28 cellular contexts compared by ENCODE assay signal in the genomic region with DNA sequence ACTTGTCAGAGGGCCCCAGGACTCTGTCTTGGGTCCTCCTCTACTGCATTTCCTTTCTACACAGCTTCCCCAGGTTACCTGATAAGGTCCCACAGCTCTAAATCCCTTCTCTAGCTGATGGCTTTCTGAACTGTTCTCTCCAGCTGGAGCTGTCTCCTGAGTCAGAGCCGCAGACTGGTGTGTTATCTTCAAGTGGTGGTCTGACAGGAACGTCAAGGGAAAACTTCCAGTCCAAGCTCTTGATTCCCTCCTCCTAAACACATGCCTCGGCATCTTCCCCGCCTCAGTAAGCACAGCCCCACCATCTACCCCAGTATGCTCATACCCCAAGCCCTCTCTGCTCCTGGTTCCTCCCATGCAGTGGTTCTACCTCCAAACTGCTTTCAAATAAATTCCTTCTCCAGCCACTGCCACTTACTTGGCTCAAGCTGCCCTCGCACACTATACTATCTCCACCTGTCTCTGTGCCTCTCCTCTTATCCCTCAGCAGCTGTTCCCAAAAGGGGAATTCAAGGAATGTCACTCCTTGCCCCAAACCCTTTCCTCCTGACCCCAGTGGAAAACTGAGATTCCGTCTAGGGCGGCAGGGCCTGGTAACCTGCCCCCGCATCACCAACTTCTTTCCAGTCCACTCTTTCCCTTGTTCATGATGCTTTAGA. TPM values are rescaled to one million over a fixed set of nuclear protein-coding genes. Genes with fewer than 3 reads are reported as not detected.
A peak's percentile ranks its signal among the peaks of the same experiment; 100 is the strongest.
DNase-seq lines count a peak whose midpoint lies in the region; FAIRE-seq and TF ChIP-seq lines count a peak whose summit lies in the region.
"Had no signal": no experiment of that assay in that cellular context is flagged by ENCODE, and none has a peak within 500 bp of the region (broad histone marks: within the 10 kb centered on the region; RNA-seq: fewer than 3 reads in every experiment).

No MANE protein-coding gene starts in this region.

- H3K27ac Mint-ChIP-seq in Caco-2 (ENCODE audit: unreplicated experiment), result peak overlapping the region; percentile 60
- H3K27ac Mint-ChIP-seq: mesothelial cell of epicardium; natural killer cell; T-helper 1 cell treated with Interleukin-12 subunit alpha and Interleukin-12 subunit beta and Interleukin-4 antibody, amounts not matched to agents 30 μg/mL and 1 μg/mL, for 36 hours had no signal

- H3K9me3 ChIP-seq in Caco-2, result no peaks in the 10 kb centered on the region
- H3K9me3 ChIP-seq in SJCRH30 (replicated peaks), result no peaks in the 10 kb centered on the region
- H3K9me3 ChIP-seq in neutrophil, result peaks cover 10% of the 10 kb centered on the region
- H3K9me3 ChIP-seq: right lobe of liver, tibial artery had no signal

- CTCF ChIA-PET in Caco-2 (lab: Charles Lee), result no interaction called here

- H3K9me3 Mint-ChIP-seq in Caco-2 (ENCODE audit: unreplicated experiment), result no peaks in the 10 kb centered on the region
- H3K9me3 Mint-ChIP-seq: activated T-cell treated with anti-CD3 and anti-CD28 coated beads, Interleukin-2, amount 50 U/mL, for 4 hours; mesothelial cell of epicardium; natural killer cell; stimulated activated naive CD8-positive, alpha-beta T cell treated with anti-CD3 and anti-CD28 coated beads, Interleukin-15, amount 100 ng/mL, for 72 hours; T-helper 1 cell treated with Interleukin-12 subunit alpha and Interleukin-12 subunit beta and Interleukin-4 antibody, amounts not matched to agents 30 μg/mL and 1 μg/mL, for 36 hours had no signal

- peak overlapping the region; percentile 23 for H3K4me3 Mint-ChIP-seq in Caco-2 (ENCODE audit: unreplicated experiment)
- H3K4me3 Mint-ChIP-seq: activated T-cell treated with anti-CD3 and anti-CD28 coated beads, Interleukin-2, amount 50 U/mL, for 4 hours; mesothelial cell of epicardium; natural killer cell; stimulated activated naive CD8-positive, alpha-beta T cell treated with anti-CD3 and anti-CD28 coated beads, Interleukin-15, amount 100 ng/mL, for 72 hours; T-helper 1 cell treated with Interleukin-12 subunit alpha and Interleukin-12 subunit beta and Interleukin-4 antibody, amounts not matched to agents 30 μg/mL and 1 μg/mL, for 36 hours had no signal

- TF ChIP-seq CTCF in Caco-2 (IDR thresholded peaks at IDR 0.05; ENCODE audit: insufficient read depth in 1 of 2, low read depth in 1 of 2, low read length in 1 of 2, severe bottlenecking in 1 of 2, unreplicated experiment in 1 of 2) (no peak), fibroblast of the aortic adventitia (IDR thresholded peaks at IDR 0.05; ENCODE audit: insufficient read depth, low read length) (no peak), neutrophil (IDR thresholded peaks at IDR 0.05) (no peak)

- TF ChIP-seq POLR2A in H54 (IDR thresholded peaks at IDR 0.05; ENCODE audit: low read depth, low read length), result no peak

- no peaks in the 10 kb centered on the region for H3K27me3 Mint-ChIP-seq in Caco-2 (ENCODE audit: insufficient read depth, unreplicated experiment)

- H3K4me1 ChIP-seq in Caco-2, result peaks cover 47% of the 10 kb centered on the region
- H3K4me1 ChIP-seq in SJCRH30, result peaks cover 20% of the 10 kb centered on the region
- H3K4me1 ChIP-seq in neutrophil (ENCODE audit: control insufficient read depth in 1 of 2, insufficient read depth in 1 of 2, low read depth in 1 of 2, low read length in 1 of 2), result peaks cover 19 to 21% of the 10 kb centered on the region in 2 experiments

- no peak for DNase-seq in Caco-2
- peak; percentile 68 to 81 for DNase-seq in SJCRH30
- peak; percentile 39 for DNase-seq in fibroblast of the aortic adventitia (ENCODE audit: low read depth)
- DNase-seq in H54 (ENCODE audit: insufficient read length, low spot score), result no peak
- no peak for DNase-seq in stimulated activated CD4-positive, alpha-beta T cell treated with anti-CD3 and anti-CD28 coated beads, Interleukin-4, amount 100 ng/mL, for 24 hours
- no peak for DNase-seq in medulla oblongata (ENCODE audit: extremely low spot score)
- DNase-seq in SHP77 (lab: John Stamatoyannopoulos, UW), result no peak
- DNase-seq: activated CD4-positive, alpha-beta T cell treated with anti-CD3 and anti-CD28 coated beads for 4 hours; activated naive CD4-positive, alpha-beta T cell treated with Interleukin-2 at 50 U/mL for 16 hours; activated T-cell treated with anti-CD3 and anti-CD28 coated beads, Interleukin-2, amount 50 U/mL, for 4 hours; amniotic stem cell; C1 segment of cervical spinal cord; caudate nucleus; head of caudate nucleus; left cardiac atrium; natural killer cell; NCI-H146; NCI-H510A treated with DMSO at 0.1 percent for 48 hours; NK-92 treated with Interleukin-12 subunit alpha and Interleukin-12 subunit beta, amount 100 ng/mL, for 24 hours; right lobe of liver; stimulated activated naive CD8-positive, alpha-beta T cell treated with anti-CD3 and anti-CD28 coated beads, Interleukin-15, amount 100 ng/mL, for 72 hours; tibial artery had no signal

- intact Hi-C loops in Caco-2 (cut with micrococcal nuclease; ENCODE audit: unreplicated experiment), result no loop called here

- H3K36me3 ChIP-seq in Caco-2 (ENCODE audit: control insufficient read depth, insufficient read depth, low read length), result no peaks in the 10 kb centered on the region
- H3K36me3 ChIP-seq in SJCRH30, result no peaks in the 10 kb centered on the region
- peaks cover 44% of the 10 kb centered on the region for H3K36me3 ChIP-seq in neutrophil

- H3K4me3 ChIP-seq in Caco-2 (ENCODE audit: low read depth, low read length) (no peak overlapping the region), SJCRH30 (no peak overlapping the region), fibroblast of the aortic adventitia (ENCODE audit: low read depth, low read length) (no peak overlapping the region), neutrophil (ENCODE audit: low read depth in 1 of 2, low read length in 1 of 2) (no peak overlapping the region)
- H3K4me3 ChIP-seq: right lobe of liver, tibial artery had no signal

- peaks cover 41% of the 10 kb centered on the region for H3K4me1 Mint-ChIP-seq in Caco-2 (ENCODE audit: low read depth, unreplicated experiment)

- no peak for FAIRE-seq in H54 (lab: Jason Lieb, UNC)
- FAIRE-seq: endometrium, GM12892 had no signal

- POLR2A ChIA-PET in Caco-2 (lab: Charles Lee), result interaction anchor here (0.9 kb wide), 1 partner anchor 17 kb away, joined by 5 read pairs; the partner anchor contains the start of gene CENPU

- peak overlapping the region; percentile 19; the same call in 1 of the 2 replicates for H3K27ac ChIP-seq in SJCRH30
- peak overlapping the region; percentile 53 for H3K27ac ChIP-seq in neutrophil
- H3K27ac ChIP-seq: parathyroid adenoma, tibial artery had no signal

- peaks cover 34% of the 10 kb centered on the region for H3K36me3 Mint-ChIP-seq in Caco-2 (ENCODE audit: insufficient read depth, unreplicated experiment)

- H3K27me3 ChIP-seq in Caco-2 (replicated peaks; ENCODE audit: control insufficient read depth, insufficient read depth, low read length), result no peaks in the 10 kb centered on the region
- H3K27me3 ChIP-seq in SJCRH30, result no peaks in the 10 kb centered on the region
- no peaks in the 10 kb centered on the region for H3K27me3 ChIP-seq in neutrophil
- H3K27me3 ChIP-seq: right lobe of liver, tibial artery had no signal

- BruUV-seq in Caco-2 (replicated peaks; lab: Mats Ljungman, UMichigan), result no TSS peak

RNA-seq across cellular contexts. Expression of gene CENPU, which starts 17.2 kb away (rescaled TPM):
- total RNA-seq in Caco-2 (2022) (42.8 and 52.0 TPM in 2 replicates), fibroblast of the aortic adventitia (ENCODE audit: low replicate concordance) (3.3 and 30.5 TPM in 2 replicates)
- total RNA-seq in SJCRH30 (2014; rRNA removed; shearing (Covaris generic)), result 52.7 and 59.4 TPM in 2 replicates

Comparison
In these comparisons a context has a peak if more than half of its experiments do, and no peak if none do; other contexts are left out.
1. DNase-seq: peak in SJCRH30 (2 of 2) and fibroblast of the aortic adventitia (single experiment); none in Caco-2 (0 of 2), H54 (single experiment), stimulated activated CD4-positive, alpha-beta T cell treated with anti-CD3 and anti-CD28 coated beads, Interleukin-4, amount 100 ng/mL, for 24 hours (single experiment), medulla oblongata (single experiment) and SHP77 (0 of 2).